In genomic region chr14:90398841-90399540, GRCh38 we compare ENCODE assay signal across 8 cellular contexts. TPM values are rescaled to one million over a fixed set of nuclear protein-coding genes. Genes with fewer than 3 reads are reported as not detected.
DNase-seq lines count a peak whose midpoint lies in the region; ATAC-seq and TF ChIP-seq lines count a peak whose summit lies in the region.

No MANE protein-coding gene starts in this region.

- H3K36me3 ChIP-seq in HUES64 (ENCODE audit: insufficient read depth, low read length) (peaks cover 42% of the 10 kb centered on the region), muscle layer of colon (ENCODE audit: insufficient read depth, low read length) (peaks cover 42% of the 10 kb centered on the region)

- H3K4me1 ChIP-seq in HUES64 (ENCODE audit: insufficient read depth, low read length) (peaks cover 15% of the 10 kb centered on the region), muscle layer of colon (ENCODE audit: insufficient read depth, low read length) (peaks cover 46% of the 10 kb centered on the region)

- H3K9ac ChIP-seq in HUES64 (ENCODE audit: low read depth, low read length) (no peak overlapping the region; the same call in 1 of the 2 replicates), muscle layer of colon (ENCODE audit: low read length) (peak overlapping the region; percentile 71)

- TF ChIP-seq CTCF in AG04449 (IDR thresholded peaks at IDR 0.05; ENCODE audit: insufficient read depth, low read length, missing control alignments) (no peak), cardiac fibroblast (IDR thresholded peaks at IDR 0.05; ENCODE audit: low read depth, low read length) (no peak)

- WGBS in HUES64 = 33% methylated on average over 6 of the region's 8 CpGs

- POLR2A ChIA-PET in AG04449 (lab: Yijun Ruan, JAX) = interaction anchor here (0.5 to 2.2 kb wide), 3 partner anchors 10 to 328 kb away, joined by 3 to 9 read pairs (median 3); no protein-coding TSS in a partner anchor

- H3K4me3 ChIP-seq in AG04449 (ENCODE audit: low read depth, low read length) (peak overlapping the region; percentile 97), HUES64 (ENCODE audit: low read length) (peak overlapping the region; percentile 100), cardiac fibroblast (replicated peaks in 1 of 2; ENCODE audit: low read depth in 2 of 2, low read length in 2 of 2) (peak overlapping the region; percentile 92 to 97), muscle layer of colon (ENCODE audit: low read depth in 1 of 2, low read length in 2 of 2) (peak overlapping the region; percentile 30 to 76)

- H3K27me3 ChIP-seq in HUES64 (ENCODE audit: insufficient read depth, low read length) (no peaks in the 10 kb centered on the region), muscle layer of colon (ENCODE audit: control insufficient read depth in 1 of 2, insufficient read depth in 2 of 2, low read length in 2 of 2) (no peaks in the 10 kb centered on the region)

- H3K27ac ChIP-seq in HUES64 (ENCODE audit: low read depth, low read length) (no peak overlapping the region), muscle layer of colon (ENCODE audit: low read depth, low read length) (peak overlapping the region; percentile 85)

- H3K9me3 ChIP-seq in HUES64 (ENCODE audit: insufficient read depth, low read depth, low read length) = no peaks in the 10 kb centered on the region
- H3K9me3 ChIP-seq in muscle layer of colon (ENCODE audit: low read length) = no peaks in the 10 kb centered on the region

- no peak for DNase-seq in AG04449 (ENCODE audit: low read depth, low spot score)
- DNase-seq in cardiac fibroblast (ENCODE audit: low read depth in 2 of 2) = no peak
- no peak for DNase-seq in CD1c-positive myeloid dendritic cell (ENCODE audit: extremely low spot score)
- DNase-seq in amniotic stem cell (lab: John Stamatoyannopoulos, UW) = no peak
- DNase-seq in activated CD4-positive, CD25-positive, alpha-beta regulatory T cell treated with anti-CD3 and anti-CD28 coated beads, Interleukin-2, amount 50 U/mL, for 72 hours = no peak

- CTCF ChIA-PET in AG04449 (lab: Yijun Ruan, JAX) = interaction anchor here (0.6 to 7.9 kb wide), 21 partner anchors 9 to 417 kb away, joined by 3 to 107 read pairs (median 4); partner anchors contain the start of gene TTC7B

- ATAC-seq in GM21367 (IDR thresholded peaks at IDR 0.05; ENCODE audit: unreplicated experiment) = no peak

RNA-seq across cellular contexts. Expression of gene CALM1, which starts 2.2 kb away (rescaled TPM):
- 434 TPM for polyA plus RNA-seq in HUES64 (2013, experiment 1 of 2)
- 461 TPM for polyA plus RNA-seq in HUES64 (2013, experiment 2 of 2)
